ENCODE assay signal across 27 cellular contexts in genomic region chr2:108970369-108970768, GRCh38. TPM values are rescaled to one million over a fixed set of nuclear protein-coding genes. Genes with fewer than 3 reads are reported as not detected.
"Had no signal": no experiment of that assay in that cellular context is flagged by ENCODE, and none has a peak within 500 bp of the region (broad histone marks: within the 10 kb centered on the region; RNA-seq: fewer than 3 reads in every experiment).

No MANE protein-coding gene starts in this region.

- H3K9me3 ChIP-seq: breast epithelium, MG63, SJSA1 had no signal

- H3K4me2 ChIP-seq: KMS-11 had no signal

- H3K4me3 Mint-ChIP-seq: activated B cell treated with CpG ODN at 0.5 μM for 24 hours; activated CD4-positive, alpha-beta memory T cell treated with anti-CD3 and anti-CD28 coated beads, Interleukin-2, amount 10 ng/mL, durations not matched to agents 7 days and 5 days; activated naive CD4-positive, alpha-beta T cell treated with anti-CD3 and anti-CD28 coated beads, Interleukin-2, amount 10 ng/mL, durations not matched to agents 7 days and 5 days; activated T-cell treated with anti-CD3 and anti-CD28 coated beads, Interleukin-2, amount 50 U/mL, for 24 hours; activated T-helper 1 cell treated with anti-CD3 and anti-CD28 coated beads, Interleukin-12 subunit alpha, Interleukin-12 subunit beta, Interleukin-2, Interleukin-4 antibody, amounts not matched to agents 30 ng/mL and 10 ng/mL and 1 ng/mL, durations not matched to agents 14 hours and 24 hours and 36 hours; T-helper 1 cell treated with Interleukin-12 subunit alpha and Interleukin-12 subunit beta and Interleukin-4 antibody, amounts not matched to agents 30 μg/mL and 1 μg/mL, for 36 hours had no signal

- H3K27me3 Mint-ChIP-seq: activated B cell treated with CpG ODN at 0.5 μM for 24 hours; activated CD4-positive, alpha-beta memory T cell treated with anti-CD3 and anti-CD28 coated beads, Interleukin-2, amount 10 ng/mL, durations not matched to agents 7 days and 5 days; activated T-cell treated with anti-CD3 and anti-CD28 coated beads, Interleukin-2, amount 50 U/mL, for 24 hours had no signal

- H3K36me3 ChIP-seq: breast epithelium, MG63, SJSA1 had no signal

- ATAC-seq: SK-N-SH treated with all-trans-retinoic acid at 6 μM for 48 hours had no signal

- H3K36me3 Mint-ChIP-seq: activated naive CD4-positive, alpha-beta T cell treated with anti-CD3 and anti-CD28 coated beads, Interleukin-2, amount 10 ng/mL, durations not matched to agents 7 days and 5 days had no signal

- H3K9me3 Mint-ChIP-seq: activated B cell treated with CpG ODN at 0.5 μM for 24 hours; activated CD4-positive, alpha-beta memory T cell treated with anti-CD3 and anti-CD28 coated beads, Interleukin-2, amount 10 ng/mL, durations not matched to agents 7 days and 5 days; activated naive CD4-positive, alpha-beta T cell treated with anti-CD3 and anti-CD28 coated beads, Interleukin-2, amount 10 ng/mL, durations not matched to agents 7 days and 5 days; activated T-cell treated with anti-CD3 and anti-CD28 coated beads, Interleukin-2, amount 50 U/mL, for 24 hours; activated T-helper 1 cell treated with anti-CD3 and anti-CD28 coated beads, Interleukin-12 subunit alpha, Interleukin-12 subunit beta, Interleukin-2, Interleukin-4 antibody, amounts not matched to agents 30 ng/mL and 10 ng/mL and 1 ng/mL, durations not matched to agents 14 hours and 24 hours and 36 hours; T-helper 1 cell treated with Interleukin-12 subunit alpha and Interleukin-12 subunit beta and Interleukin-4 antibody, amounts not matched to agents 30 μg/mL and 1 μg/mL, for 36 hours had no signal

- H3K4me3 ChIP-seq: breast epithelium, MG63, SJSA1 had no signal

- H3K27ac Mint-ChIP-seq: activated B cell treated with CpG ODN at 0.5 μM for 24 hours; activated CD4-positive, alpha-beta memory T cell treated with anti-CD3 and anti-CD28 coated beads, Interleukin-2, amount 10 ng/mL, durations not matched to agents 7 days and 5 days; activated naive CD4-positive, alpha-beta T cell treated with anti-CD3 and anti-CD28 coated beads, Interleukin-2, amount 10 ng/mL, durations not matched to agents 7 days and 5 days; activated T-cell treated with anti-CD3 and anti-CD28 coated beads, Interleukin-2, amount 50 U/mL, for 24 hours; T-helper 1 cell treated with Interleukin-12 subunit alpha and Interleukin-12 subunit beta and Interleukin-4 antibody, amounts not matched to agents 30 μg/mL and 1 μg/mL, for 36 hours had no signal

- H3K27ac ChIP-seq: breast epithelium, KMS-11, SJSA1 had no signal

- H3K4me1 ChIP-seq: breast epithelium, SJSA1 had no signal

- H3K4me1 Mint-ChIP-seq: activated B cell treated with CpG ODN at 0.5 μM for 24 hours had no signal

- H3K27me3 ChIP-seq: breast epithelium, MG63 had no signal

- DNase-seq: activated B cell treated with CpG ODN at 0.5 μM for 24 hours; activated CD4-positive, alpha-beta memory T cell treated with anti-CD3 and anti-CD28 coated beads, Interleukin-2, amount 10 ng/mL, durations not matched to agents 7 days and 5 days; activated CD4-positive, alpha-beta T cell treated with anti-CD3 and anti-CD28 coated beads, Interleukin-2, amount 50 U/mL, for 1 hour; activated CD8-positive, alpha-beta memory T cell treated with anti-CD3 and anti-CD28 coated beads, Interleukin-2, amount 50 U/mL, for 48 hours; activated gamma-delta T cell treated with Interleukin-2 at 50 U/mL for 16 hours; activated naive CD4-positive, alpha-beta T cell treated with anti-CD3 and anti-CD28 coated beads, Interleukin-2, amount 10 ng/mL, durations not matched to agents 7 days and 5 days; activated T-cell treated with anti-CD3 and anti-CD28 coated beads, Interleukin-2, amount 50 U/mL, for 24 hours; aorta; caudate nucleus; MG63; MV-4-11; NCI-H1092 treated with DMSO at 0.1 percent for 48 hours; NCI-H1417 treated with DMSO at 0.1 percent for 48 hours; NCI-H1694; NCI-H2029; NCI-H510A treated with DMSO at 0.1 percent for 48 hours; NCI-H69; NK-92 treated with Interleukin-12 subunit alpha and Interleukin-12 subunit beta, amount 100 ng/mL, for 24 hours; OCI-M1; SHP77; T-helper 9 cell had no signal

RNA-seq across cellular contexts. Expression of gene EDAR, which starts 18.7 kb away (rescaled TPM):
- total RNA-seq: activated B cell treated with CpG ODN at 0.5 μM for 24 hours; activated CD4-positive, alpha-beta memory T cell treated with anti-CD3 and anti-CD28 coated beads, Interleukin-2, amount 10 ng/mL, durations not matched to agents 7 days and 5 days; aorta; SJSA1 had no signal
- polyA plus RNA-seq: aorta had no signal
